ENCODE assay signal across 9 cellular contexts in the genomic region with DNA sequence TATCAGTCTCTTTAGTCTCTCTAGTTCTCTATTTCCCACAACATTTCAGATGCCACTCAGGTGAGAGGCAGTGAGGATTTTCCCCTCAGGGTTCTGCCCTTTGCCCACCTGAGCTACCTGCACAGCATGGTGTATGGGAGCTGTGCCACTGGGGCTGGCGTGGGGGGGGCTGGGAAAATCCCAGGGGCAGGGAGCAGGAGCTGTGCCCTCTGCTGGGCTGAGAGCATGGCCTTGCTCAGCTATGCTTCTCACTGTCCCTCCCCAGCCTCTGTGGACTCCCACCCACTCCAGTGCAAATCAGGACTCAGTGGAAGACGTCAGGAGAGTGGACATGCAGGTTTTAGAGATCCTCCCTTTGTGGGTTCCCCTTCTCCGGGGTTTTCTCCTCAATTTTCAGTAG.
"Had no signal": no experiment of that assay in that cellular context is flagged by ENCODE, and none has a peak within 500 bp of the region (broad histone marks: within the 10 kb centered on the region; RNA-seq: fewer than 3 reads in every experiment).

No MANE protein-coding gene starts in this region.

- H3K9ac ChIP-seq: KMS-11 had no signal

- FAIRE-seq: H1, H54, HTR-8/SVneo had no signal

- ATAC-seq: GM23338, HCT116 had no signal

- H2AFZ ChIP-seq: GM23338 had no signal

- H3K4me2 ChIP-seq: GM23338, KMS-11 had no signal

- H3K4me3 Mint-ChIP-seq: GM23338, H9 had no signal

- H3K27ac Mint-ChIP-seq: GM23338, IgD-negative memory B cell had no signal

- H3K27ac ChIP-seq: KMS-11 had no signal

- H3K4me3 ChIP-seq: GM23338 had no signal

- H3K4me1 Mint-ChIP-seq: IgD-negative memory B cell had no signal

- DNase-seq: H9, KBM-7 had no signal
